Comparison of ENCODE assay signal across 8 cellular contexts in genomic region chr2:95025406-95026319, GRCh38. TPM values are rescaled to one million over a fixed set of nuclear protein-coding genes. Genes with fewer than 3 reads are reported as not detected.
A peak's percentile ranks its signal among the peaks of the same experiment; 100 is the strongest.
DNase-seq lines count a peak whose midpoint lies in the region; ATAC-seq and TF ChIP-seq lines count a peak whose summit lies in the region.

Gene MAL (plus strand): TSS chr2:95025708. CDS start chr2:95025793, 85 bp downstream.

- H3K27me3 Mint-ChIP-seq in CD4-positive, alpha-beta memory T cell, result no peaks in the 10 kb centered on the region

- H3K4me1 Mint-ChIP-seq in CD4-positive, alpha-beta memory T cell, result peaks cover 37 to 84% (median 61%) of the 10 kb centered on the region in 4 donors

- no peaks in the 10 kb centered on the region for H3K36me3 ChIP-seq in CD4-positive, alpha-beta memory T cell (ENCODE audit: insufficient read depth, low read length)
- H3K36me3 ChIP-seq in ovary, result no peaks in the 10 kb centered on the region

- H3K27ac ChIP-seq in CD4-positive, alpha-beta memory T cell (ENCODE audit: low read depth, low read length), result peak within 1 kb of the TSS; percentile 73
- H3K27ac ChIP-seq in foreskin keratinocyte (no peak within 1 kb of the TSS), ovary (no peak within 1 kb of the TSS)

- TF ChIP-seq POLR2A in ovary (IDR thresholded peaks at IDR 0.05), result no peak

- intact Hi-C loops in CD4-positive, alpha-beta memory T cell (cut with micrococcal nuclease), result loop anchor here (2.0 kb wide), 1 partner anchor 17 kb away; no protein-coding TSS in a partner anchor
- intact Hi-C loops in ovary (cut with DNase I), result no loop called here

- no peaks in the 10 kb centered on the region for H3K9me3 ChIP-seq in CD4-positive, alpha-beta memory T cell (ENCODE audit: control insufficient read depth in 1 of 2, low read length in 2 of 2)
- no peaks in the 10 kb centered on the region for H3K9me3 ChIP-seq in ovary

- no peak for TF ChIP-seq EP300 in ovary (IDR thresholded peaks at IDR 0.05)

- ATAC-seq in HG03354 (IDR thresholded peaks at IDR 0.05; ENCODE audit: poor library complexity, severe bottlenecking, unreplicated experiment), result peak; percentile 30
- ATAC-seq in foreskin keratinocyte, result peak; percentile 20
- no peak for ATAC-seq in HG02798 (IDR thresholded peaks at IDR 0.05; ENCODE audit: poor library complexity, unreplicated experiment)

- no peak for TF ChIP-seq CTCF in foreskin keratinocyte (conservative IDR thresholded peaks at IDR 0.05)
- TF ChIP-seq CTCF in ovary (IDR thresholded peaks at IDR 0.05), result no peak

- peaks cover 74% of the 10 kb centered on the region for H3K4me1 ChIP-seq in CD4-positive, alpha-beta memory T cell (ENCODE audit: insufficient read depth, low read length)
- H3K4me1 ChIP-seq in foreskin keratinocyte (no peaks in the 10 kb centered on the region), ovary (ENCODE audit: insufficient read depth) (no peaks in the 10 kb centered on the region)

- H3K9me3 Mint-ChIP-seq in CD4-positive, alpha-beta memory T cell, result no peaks in the 10 kb centered on the region

- POLR2A ChIA-PET in CD4-positive, alpha-beta memory T cell (lab: Charles Lee; ENCODE audit: partially characterized antibody), result interaction anchor here (0.6 to 9.2 kb wide), 17 partner anchors 9 to 376 kb away, joined by 3 to 647 read pairs (median 10); partner anchors contain the start of genes MRPS5, ZNF2 and ZNF514
- POLR2A ChIA-PET in activated CD8-positive, alpha-beta memory T cell treated with anti-CD3 and anti-CD28 coated beads for 36 hours (lab: Charles Lee), result interaction anchor here (1.0 kb wide), 1 partner anchor 16 kb away, joined by 3 read pairs; no protein-coding TSS in a partner anchor
- POLR2A ChIA-PET in HEK293T (lab: Yijun Ruan, JAX), result interaction anchor here (0.7 kb wide), 1 partner anchor 174 kb away, joined by 3 read pairs; no protein-coding TSS in a partner anchor

- peak within 1 kb of the TSS; percentile 96 to 99 (median 99) for H3K4me3 Mint-ChIP-seq in CD4-positive, alpha-beta memory T cell

- H3K27ac Mint-ChIP-seq in CD4-positive, alpha-beta memory T cell, result peak within 1 kb of the TSS; percentile 94 to 97 (median 97)

- CTCF ChIA-PET in CD4-positive, alpha-beta memory T cell (lab: Charles Lee; ENCODE audit: partially characterized antibody), result interaction anchor here (0.8 to 10.6 kb wide), 8 partner anchors 10 to 140 kb away, joined by 3 to 765 read pairs (median 5); partner anchors contain the start of genes MRPS5 and ZNF2
- CTCF ChIA-PET in activated CD8-positive, alpha-beta memory T cell treated with anti-CD3 and anti-CD28 coated beads for 36 hours (lab: Charles Lee), result interaction anchor here (0.6 to 5.0 kb wide), 7 partner anchors 9 to 90 kb away, joined by 3 to 92 read pairs (median 4); no protein-coding TSS in a partner anchor
- CTCF ChIA-PET in HEK293T (lab: Yijun Ruan, JAX), result no interaction called here

- H3K4me3 ChIP-seq in CD4-positive, alpha-beta memory T cell (ENCODE audit: low read length in 2 of 2), result peak within 1 kb of the TSS; percentile 70 to 72
- peak within 1 kb of the TSS; percentile 7 for H3K4me3 ChIP-seq in ovary

- 1 to 2% (median 1%) methylated on average over 56 to 81 of the region's 81 CpGs for WGBS in ovary, 3 donors

- peaks cover 12 to 19% of the 10 kb centered on the region in 2 donors for H3K36me3 Mint-ChIP-seq in CD4-positive, alpha-beta memory T cell

- peak; percentile 55 to 73 (median 61) for DNase-seq in CD4-positive, alpha-beta memory T cell
- no peak for DNase-seq in foreskin keratinocyte
- DNase-seq in ovary, result no peak
- no peak for DNase-seq in SK-N-DZ (ENCODE audit: low spot score)
- no peak for DNase-seq in HEK293T (ENCODE audit: extremely low spot score)

- H3K27me3 ChIP-seq in CD4-positive, alpha-beta memory T cell (ENCODE audit: insufficient read depth, low read length), result no peaks in the 10 kb centered on the region
- H3K27me3 ChIP-seq in foreskin keratinocyte, result peaks cover 74% of the 10 kb centered on the region
- H3K27me3 ChIP-seq in ovary, result no peaks in the 10 kb centered on the region

TF ChIP-seq in HEK293T, 16 proteins besides CTCF, POLR2A, EP300 and RAD21:
- TF ChIP-seq HDGF (IDR thresholded peaks at IDR 0.05; ENCODE audit: borderline replicate concordance) (no peak), ARNT (IDR thresholded peaks at IDR 0.05) (no peak), ELF4 (IDR thresholded peaks at IDR 0.05) (no peak), FOXA1 (IDR thresholded peaks at IDR 0.05) (no peak), L3MBTL2 (conservative IDR thresholded peaks at IDR 0.05) (no peak), ZNF384 (IDR thresholded peaks at IDR 0.05) (no peak), CTBP1 (IDR thresholded peaks at IDR 0.05; ENCODE audit: borderline replicate concordance) (no peak), BHLHE40 (IDR thresholded peaks at IDR 0.05; ENCODE audit: borderline replicate concordance) (no peak), SUZ12 (IDR thresholded peaks at IDR 0.05) (no peak), PKNOX1 (IDR thresholded peaks at IDR 0.05) (no peak), LEF1 (IDR thresholded peaks at IDR 0.05; ENCODE audit: borderline replicate concordance) (no peak), SP1 (IDR thresholded peaks at IDR 0.05) (no peak)

RNA-seq across cellular contexts. Expression of gene MAL, which starts in this region (rescaled TPM):
- 100 to 1,000 TPM; 108 to 113 TPM for total RNA-seq in CD4-positive, alpha-beta memory T cell
- polyA plus RNA-seq in CD4-positive, alpha-beta memory T cell, result 100 to 1,000 TPM; 271 to 274 TPM
- 10 to 100 TPM; 29.5 to 30.7 TPM for total RNA-seq in activated CD8-positive, alpha-beta memory T cell treated with anti-CD3 and anti-CD28 coated beads for 36 hours
- total RNA-seq in foreskin keratinocyte (not detected in 2 replicates), ovary (1 to 10 TPM in 4 of 7 donors, under 1 TPM in 1, not detected in 2; 0.45 to 2.2 (median 1.6) TPM)
- polyA plus RNA-seq in foreskin keratinocyte (not detected in 2 replicates), ovary (1 to 10 TPM in 1 of 2 donors, under 1 TPM in 1; 0.90 to 4.7 TPM)
- polyA plus RNA-seq in SK-N-DZ (2014; cell fraction: cytosol; rRNA removed), result not detected in 2 replicates
- polyA plus RNA-seq in SK-N-DZ (2014; cell fraction: nucleus; rRNA removed), result not detected in 2 replicates

Comparison
In these comparisons a context has a peak if more than half of its experiments do, and no peak if none do; other contexts are left out.
1. RNA of gene MAL (total RNA-seq): 108 to 113 TPM in CD4-positive, alpha-beta memory T cell and 29.5 to 30.7 TPM in activated CD8-positive, alpha-beta memory T cell treated with anti-CD3 and anti-CD28 coated beads for 36 hours; 0.45 to 2.2 TPM in ovary and not detected in foreskin keratinocyte; every median in the first group is over 4 times any median in the second.
2. RNA of gene MAL (polyA plus RNA-seq): 271 to 274 TPM in CD4-positive, alpha-beta memory T cell; 0.90 to 4.7 TPM in ovary and not detected in foreskin keratinocyte; every median in the first group is over 10 times any median in the second.
3. Peak in ATAC-seq in foreskin keratinocyte; RNA of the gene not detected or under 1 TPM.
4. DNase-seq: peak in CD4-positive, alpha-beta memory T cell (5 of 5); none in foreskin keratinocyte (0 of 2), ovary (0 of 5), SK-N-DZ (single experiment) and HEK293T (single experiment).